In the genomic region with DNA sequence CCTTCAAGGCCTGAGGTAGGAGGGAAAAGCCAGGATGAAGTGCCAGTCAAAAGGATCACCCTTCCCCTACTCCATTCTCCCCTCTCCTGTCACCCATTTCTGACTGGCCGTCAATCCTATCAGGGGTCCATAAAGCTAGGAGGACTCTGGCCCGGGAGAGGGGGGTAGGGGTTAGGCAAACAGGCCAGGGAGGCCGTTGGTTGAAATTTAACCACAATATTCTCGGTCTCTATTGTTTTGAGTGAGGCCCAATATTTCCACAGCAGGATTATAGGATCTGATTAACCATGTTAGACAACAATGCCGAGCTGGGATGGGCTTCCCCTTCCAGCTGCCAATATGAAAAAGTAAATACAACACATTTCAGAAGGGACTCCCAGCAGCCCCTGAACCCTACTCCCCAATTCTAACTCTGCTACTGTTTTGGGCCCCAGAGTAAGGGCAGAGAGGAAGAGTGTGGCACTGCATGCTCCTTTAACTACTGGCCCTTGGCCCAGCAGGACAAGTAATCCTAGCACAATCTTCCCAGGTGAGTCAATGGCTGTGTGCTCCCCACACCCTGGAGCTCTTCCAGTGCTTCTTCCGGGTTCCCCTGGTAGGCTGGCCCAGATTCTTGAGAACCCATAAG, we compare ENCODE assay signal across 1 cellular context.
TF ChIP-seq lines count a peak whose summit lies in the region.

No MANE protein-coding gene starts in this region.

TF ChIP-seq in HepG2, 621 proteins besides CTCF, POLR2A, EP300 and RAD21 (continued from another document and continues in another):
- TF ChIP-seq, protein P1, sequence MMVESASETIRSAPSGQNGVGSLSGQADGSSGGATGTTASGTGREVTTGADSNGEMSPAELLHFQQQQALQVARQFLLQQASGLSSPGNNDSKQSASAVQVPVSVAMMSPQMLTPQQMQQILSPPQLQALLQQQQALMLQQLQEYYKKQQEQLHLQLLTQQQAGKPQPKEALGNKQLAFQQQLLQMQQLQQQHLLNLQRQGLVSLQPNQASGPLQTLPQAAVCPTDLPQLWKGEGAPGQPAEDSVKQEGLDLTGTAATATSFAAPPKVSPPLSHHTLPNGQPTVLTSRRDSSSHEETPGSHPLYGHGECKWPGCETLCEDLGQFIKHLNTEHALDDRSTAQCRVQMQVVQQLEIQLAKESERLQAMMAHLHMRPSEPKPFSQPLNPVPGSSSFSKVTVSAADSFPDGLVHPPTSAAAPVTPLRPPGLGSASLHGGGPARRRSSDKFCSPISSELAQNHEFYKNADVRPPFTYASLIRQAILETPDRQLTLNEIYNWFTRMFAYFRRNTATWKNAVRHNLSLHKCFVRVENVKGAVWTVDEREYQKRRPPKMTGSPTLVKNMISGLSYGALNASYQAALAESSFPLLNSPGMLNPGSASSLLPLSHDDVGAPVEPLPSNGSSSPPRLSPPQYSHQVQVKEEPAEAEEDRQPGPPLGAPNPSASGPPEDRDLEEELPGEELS (CRISPR knock-in tag; IDR thresholded peaks at IDR 0.05): peak; percentile 93
- TF ChIP-seq ZBTB7A (CRISPR knock-in tag; IDR thresholded peaks at IDR 0.05) (peak; percentile 94), ETV5 (CRISPR knock-in tag; IDR thresholded peaks at IDR 0.05; ENCODE audit: borderline replicate concordance) (no peak; the same call in 1 of the 2 replicates), ZNF747 (CRISPR knock-in tag; IDR thresholded peaks at IDR 0.05; ENCODE audit: borderline replicate concordance) (no peak), SSRP1 (CRISPR knock-in tag; IDR thresholded peaks at IDR 0.05) (no peak), TOE1 (CRISPR knock-in tag; IDR thresholded peaks at IDR 0.05) (peak; percentile 73; the same call in 1 of the 2 replicates), BHLHE40 (IDR thresholded peaks at IDR 0.05; ENCODE audit: low read length) (no peak), KDM5B (CRISPR knock-in tag; IDR thresholded peaks at IDR 0.05; ENCODE audit: borderline replicate concordance) (0 out of 2 replicates have a peak, but pooled peaks have one; percentile 44), TFAP4 (IDR thresholded peaks at IDR 0.05; ENCODE audit: borderline replicate concordance, low read depth) (peak; percentile 71; the same call in 1 of the 2 replicates), KAT7 (CRISPR knock-in tag; IDR thresholded peaks at IDR 0.05; ENCODE audit: borderline replicate concordance) (no peak), ELF3 (CRISPR knock-in tag; IDR thresholded peaks at IDR 0.05) (no peak), E2F5 (CRISPR knock-in tag; conservative IDR thresholded peaks at IDR 0.05) (no peak), ZSCAN31 (CRISPR knock-in tag; IDR thresholded peaks at IDR 0.05; ENCODE audit: low read depth) (peak; percentile 11; the same call in 1 of the 2 replicates), ZNF513 (CRISPR knock-in tag; conservative IDR thresholded peaks at IDR 0.05) (no peak), ZNF615 (CRISPR knock-in tag; IDR thresholded peaks at IDR 0.05; ENCODE audit: borderline replicate concordance) (no peak), PRMT3 (CRISPR knock-in tag; IDR thresholded peaks at IDR 0.05; ENCODE audit: borderline replicate concordance, low read depth) (no peak), SUZ12 (IDR thresholded peaks at IDR 0.05; ENCODE audit: low read depth, low read length) (no peak), NFIB (CRISPR knock-in tag; IDR thresholded peaks at IDR 0.05; ENCODE audit: borderline replicate concordance) (no peak), ZMAT3 (CRISPR knock-in tag; conservative IDR thresholded peaks at IDR 0.05) (no peak), DNMT3B (CRISPR knock-in tag; conservative IDR thresholded peaks at IDR 0.05) (no peak), GATA4 (IDR thresholded peaks at IDR 0.05; ENCODE audit: borderline replicate concordance, low read depth) (peak; percentile 79; the same call in 1 of the 2 replicates), ZNF205 (CRISPR knock-in tag; IDR thresholded peaks at IDR 0.05) (peak; percentile 37; the same call in 1 of the 2 replicates), ZNF775 (CRISPR knock-in tag; IDR thresholded peaks at IDR 0.05; ENCODE audit: borderline replicate concordance) (no peak), ZNF672 (CRISPR knock-in tag; IDR thresholded peaks at IDR 0.05) (no peak), ZNF446 (CRISPR knock-in tag; IDR thresholded peaks at IDR 0.05) (no peak), SMAD9 (CRISPR knock-in tag; IDR thresholded peaks at IDR 0.05) (no peak), TCF7L2 (IDR thresholded peaks at IDR 0.05; ENCODE audit: low read depth, low read length) (no peak), MYNN (CRISPR knock-in tag; IDR thresholded peaks at IDR 0.05; ENCODE audit: low read depth) (no peak), PATZ1 (CRISPR knock-in tag; IDR thresholded peaks at IDR 0.05) (peak; percentile 70), ZNF713 (CRISPR knock-in tag; IDR thresholded peaks at IDR 0.05) (no peak), ZNF792 (CRISPR knock-in tag; IDR thresholded peaks at IDR 0.05) (no peak), SRSF9 (IDR thresholded peaks at IDR 0.05; ENCODE audit: borderline replicate concordance, insufficient read depth, low read depth, low read length, poor library complexity, severe bottlenecking) (no peak), RARA (CRISPR knock-in tag; IDR thresholded peaks at IDR 0.05) (peak; percentile 96), SALL1 (CRISPR knock-in tag; IDR thresholded peaks at IDR 0.05) (peak; percentile 93), RFX5 (IDR thresholded peaks at IDR 0.05; ENCODE audit: low read depth, low read length) (no peak), ZNF720 (CRISPR knock-in tag; IDR thresholded peaks at IDR 0.05) (no peak), ZMYM2 (CRISPR knock-in tag; IDR thresholded peaks at IDR 0.05) (no peak), KDM5A (IDR thresholded peaks at IDR 0.05; ENCODE audit: borderline replicate concordance, low read length) (no peak), ZBTB34 (CRISPR knock-in tag; IDR thresholded peaks at IDR 0.05) (peak; percentile 88)
- TF ChIP-seq, protein P2, sequence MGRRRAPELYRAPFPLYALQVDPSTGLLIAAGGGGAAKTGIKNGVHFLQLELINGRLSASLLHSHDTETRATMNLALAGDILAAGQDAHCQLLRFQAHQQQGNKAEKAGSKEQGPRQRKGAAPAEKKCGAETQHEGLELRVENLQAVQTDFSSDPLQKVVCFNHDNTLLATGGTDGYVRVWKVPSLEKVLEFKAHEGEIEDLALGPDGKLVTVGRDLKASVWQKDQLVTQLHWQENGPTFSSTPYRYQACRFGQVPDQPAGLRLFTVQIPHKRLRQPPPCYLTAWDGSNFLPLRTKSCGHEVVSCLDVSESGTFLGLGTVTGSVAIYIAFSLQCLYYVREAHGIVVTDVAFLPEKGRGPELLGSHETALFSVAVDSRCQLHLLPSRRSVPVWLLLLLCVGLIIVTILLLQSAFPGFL (CRISPR knock-in tag; IDR thresholded peaks at IDR 0.05): no peak
- TF ChIP-seq, protein P3, sequence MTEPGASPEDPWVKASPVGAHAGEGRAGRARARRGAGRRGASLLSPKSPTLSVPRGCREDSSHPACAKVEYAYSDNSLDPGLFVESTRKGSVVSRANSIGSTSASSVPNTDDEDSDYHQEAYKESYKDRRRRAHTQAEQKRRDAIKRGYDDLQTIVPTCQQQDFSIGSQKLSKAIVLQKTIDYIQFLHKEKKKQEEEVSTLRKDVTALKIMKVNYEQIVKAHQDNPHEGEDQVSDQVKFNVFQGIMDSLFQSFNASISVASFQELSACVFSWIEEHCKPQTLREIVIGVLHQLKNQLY (CRISPR knock-in tag; IDR thresholded peaks at IDR 0.05): no peak
- TF ChIP-seq, protein P4, sequence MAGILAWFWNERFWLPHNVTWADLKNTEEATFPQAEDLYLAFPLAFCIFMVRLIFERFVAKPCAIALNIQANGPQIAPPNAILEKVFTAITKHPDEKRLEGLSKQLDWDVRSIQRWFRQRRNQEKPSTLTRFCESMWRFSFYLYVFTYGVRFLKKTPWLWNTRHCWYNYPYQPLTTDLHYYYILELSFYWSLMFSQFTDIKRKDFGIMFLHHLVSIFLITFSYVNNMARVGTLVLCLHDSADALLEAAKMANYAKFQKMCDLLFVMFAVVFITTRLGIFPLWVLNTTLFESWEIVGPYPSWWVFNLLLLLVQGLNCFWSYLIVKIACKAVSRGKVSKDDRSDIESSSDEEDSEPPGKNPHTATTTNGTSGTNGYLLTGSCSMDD (CRISPR knock-in tag; IDR thresholded peaks at IDR 0.05): no peak
- TF ChIP-seq, protein P5, sequence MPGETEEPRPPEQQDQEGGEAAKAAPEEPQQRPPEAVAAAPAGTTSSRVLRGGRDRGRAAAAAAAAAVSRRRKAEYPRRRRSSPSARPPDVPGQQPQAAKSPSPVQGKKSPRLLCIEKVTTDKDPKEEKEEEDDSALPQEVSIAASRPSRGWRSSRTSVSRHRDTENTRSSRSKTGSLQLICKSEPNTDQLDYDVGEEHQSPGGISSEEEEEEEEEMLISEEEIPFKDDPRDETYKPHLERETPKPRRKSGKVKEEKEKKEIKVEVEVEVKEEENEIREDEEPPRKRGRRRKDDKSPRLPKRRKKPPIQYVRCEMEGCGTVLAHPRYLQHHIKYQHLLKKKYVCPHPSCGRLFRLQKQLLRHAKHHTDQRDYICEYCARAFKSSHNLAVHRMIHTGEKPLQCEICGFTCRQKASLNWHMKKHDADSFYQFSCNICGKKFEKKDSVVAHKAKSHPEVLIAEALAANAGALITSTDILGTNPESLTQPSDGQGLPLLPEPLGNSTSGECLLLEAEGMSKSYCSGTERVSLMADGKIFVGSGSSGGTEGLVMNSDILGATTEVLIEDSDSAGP (CRISPR knock-in tag; IDR thresholded peaks at IDR 0.05; ENCODE audit: borderline replicate concordance): peak; percentile 16; the same call in 1 of the 2 replicates
- TF ChIP-seq, protein P6, sequence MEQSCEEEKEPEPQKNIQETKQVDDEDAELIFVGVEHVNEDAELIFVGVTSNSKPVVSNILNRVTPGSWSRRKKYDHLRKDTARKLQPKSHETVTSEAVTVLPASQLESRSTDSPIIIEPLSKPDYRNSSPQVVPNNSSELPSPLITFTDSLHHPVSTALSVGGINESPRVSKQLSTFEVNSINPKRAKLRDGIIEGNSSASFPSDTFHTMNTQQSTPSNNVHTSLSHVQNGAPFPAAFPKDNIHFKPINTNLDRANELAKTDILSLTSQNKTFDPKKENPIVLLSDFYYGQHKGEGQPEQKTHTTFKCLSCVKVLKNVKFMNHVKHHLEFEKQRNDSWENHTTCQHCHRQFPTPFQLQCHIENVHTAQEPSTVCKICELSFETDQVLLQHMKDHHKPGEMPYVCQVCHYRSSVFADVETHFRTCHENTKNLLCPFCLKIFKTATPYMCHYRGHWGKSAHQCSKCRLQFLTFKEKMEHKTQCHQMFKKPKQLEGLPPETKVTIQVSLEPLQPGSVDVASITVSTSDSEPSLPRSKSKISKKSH (CRISPR knock-in tag; IDR thresholded peaks at IDR 0.05; ENCODE audit: borderline replicate concordance): no peak
- TF ChIP-seq, protein P7, sequence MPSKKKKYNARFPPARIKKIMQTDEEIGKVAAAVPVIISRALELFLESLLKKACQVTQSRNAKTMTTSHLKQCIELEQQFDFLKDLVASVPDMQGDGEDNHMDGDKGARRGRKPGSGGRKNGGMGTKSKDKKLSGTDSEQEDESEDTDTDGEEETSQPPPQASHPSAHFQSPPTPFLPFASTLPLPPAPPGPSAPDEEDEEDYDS (CRISPR knock-in tag; IDR thresholded peaks at IDR 0.05): 0 out of 2 replicates have a peak, but pooled peaks have one; percentile 23
- TF ChIP-seq, protein P8, sequence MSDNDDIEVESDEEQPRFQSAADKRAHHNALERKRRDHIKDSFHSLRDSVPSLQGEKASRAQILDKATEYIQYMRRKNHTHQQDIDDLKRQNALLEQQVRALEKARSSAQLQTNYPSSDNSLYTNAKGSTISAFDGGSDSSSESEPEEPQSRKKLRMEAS (IDR thresholded peaks at IDR 0.05): no peak
